10 cellular contexts compared by ENCODE assay signal in the genomic region with DNA sequence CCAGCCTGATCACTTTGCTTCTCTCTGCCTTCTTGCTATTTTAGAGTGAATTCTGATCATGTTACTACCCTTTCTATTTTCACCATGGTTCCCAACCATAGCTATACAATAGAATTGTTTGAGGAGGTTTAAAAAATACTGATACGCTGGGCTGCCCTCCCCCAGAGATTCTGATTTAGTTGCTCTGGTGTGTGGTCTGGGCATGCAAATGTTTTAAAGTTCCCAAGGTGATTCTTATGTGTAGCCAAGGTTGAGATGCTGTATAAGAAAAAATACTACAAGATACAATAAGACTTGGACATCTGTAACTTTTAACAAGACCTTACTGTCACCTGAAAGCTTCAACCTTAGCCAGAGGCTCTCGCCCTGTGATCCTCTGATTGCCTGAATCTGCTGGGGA. TPM values are rescaled to one million over a fixed set of nuclear protein-coding genes. Genes with fewer than 3 reads are reported as not detected.
"Had no signal": no experiment of that assay in that cellular context is flagged by ENCODE, and none has a peak within 500 bp of the region (broad histone marks: within the 10 kb centered on the region; RNA-seq: fewer than 3 reads in every experiment).

No MANE protein-coding gene starts in this region.

- H3K27ac Mint-ChIP-seq: GM23338, H9, IgD-negative memory B cell had no signal

- H3K4me3 ChIP-seq: GM23338 had no signal

- H3K4me1 Mint-ChIP-seq: GM23338, H9 had no signal

- H3K27ac ChIP-seq: HL-60, KMS-11 had no signal

- DNase-seq: H9, HCEC 1CT, KBM-7 had no signal

- H3K9me3 Mint-ChIP-seq: GM23338, IgD-negative memory B cell had no signal

- H3K36me3 Mint-ChIP-seq: IgD-negative memory B cell had no signal

- H3K4me3 Mint-ChIP-seq: GM23338, H9, IgD-negative memory B cell had no signal

- ATAC-seq: GM23338, HepG2 had no signal

- FAIRE-seq: H1, H54, HepG2 had no signal

RNA-seq across cellular contexts. Expression of gene INTS6L, which starts 22.2 kb away (rescaled TPM):
- total RNA-seq: HepG2 had no signal
- polyA plus RNA-seq: HepG2 had no signal
